ENCODE assay signal across 8 cellular contexts in the genomic region with DNA sequence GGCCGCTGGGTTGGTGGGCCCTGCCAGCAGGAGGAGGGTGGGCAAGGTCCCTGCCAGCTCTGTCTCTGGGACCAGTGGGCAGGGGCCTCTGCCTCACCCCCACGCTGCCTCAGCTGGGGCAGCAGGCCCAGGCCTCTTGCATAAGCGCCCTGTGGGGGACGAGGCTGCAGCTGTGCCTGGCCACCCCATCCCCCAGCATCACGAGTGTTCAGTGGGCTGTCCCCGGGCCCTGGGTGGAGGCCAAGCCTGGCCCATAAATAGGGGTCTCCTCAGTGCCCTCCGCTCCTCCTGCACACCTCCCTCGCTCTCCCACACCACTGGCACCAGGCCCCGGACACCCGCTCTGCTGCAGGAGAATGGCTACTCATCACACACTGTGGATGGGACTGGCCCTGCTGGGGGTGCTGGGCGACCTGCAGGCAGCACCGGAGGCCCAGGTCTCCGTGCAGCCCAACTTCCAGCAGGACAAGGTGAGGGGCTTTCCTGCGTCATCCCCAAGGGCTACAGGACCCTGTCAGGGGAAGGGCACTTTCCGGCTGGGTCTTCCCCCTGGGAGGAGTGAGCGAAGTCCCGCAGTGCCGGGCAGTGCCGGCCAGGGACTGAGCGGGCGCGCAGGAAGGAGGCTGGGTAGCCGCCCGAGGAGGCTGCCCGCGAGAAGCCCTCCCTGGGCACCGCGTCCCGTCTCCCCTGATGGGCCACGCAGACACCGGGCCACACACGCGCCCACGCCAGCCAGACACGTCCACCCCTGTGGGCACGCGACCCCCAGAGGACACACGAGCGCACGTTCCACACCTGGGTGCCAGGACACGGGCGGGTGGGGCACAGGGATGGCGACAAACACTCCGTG. TPM values are rescaled to one million over a fixed set of nuclear protein-coding genes. Genes with fewer than 3 reads are reported as not detected.
DNase-seq lines count a peak whose midpoint lies in the region; TF ChIP-seq lines count a peak whose summit lies in the region.

A gene (plus strand): TSS at position 282 of the 850 bp plus-strand sequence. CDS start 75 bp downstream, at position 357.

- DNase-seq in H9: no peak
- DNase-seq in cerebellum (ENCODE audit: low spot score): peak; percentile 63
- no peak for DNase-seq in SW480 (ENCODE audit: low spot score)
- no peak for DNase-seq in NCI-H146 treated with DMSO at 0.1 percent for 48 hours (lab: John Stamatoyannopoulos, UW; ENCODE audit: unreplicated experiment)
- no peak for DNase-seq in activated CD8-positive, alpha-beta memory T cell treated with anti-CD3 and anti-CD28 coated beads, Interleukin-2, amount 50 U/mL, for 48 hours
- no peak for DNase-seq in NCI-H510A treated with DMSO at 0.1 percent for 48 hours (lab: John Stamatoyannopoulos, UW)

- no peak within 1 kb of the TSS for H3T11ph ChIP-seq in H9 (ENCODE audit: low read length)

- no peak within 1 kb of the TSS for H3K27ac Mint-ChIP-seq in H9

- no peak within 1 kb of the TSS for H2BK12ac ChIP-seq in H9 (ENCODE audit: insufficient read length, low read depth, low read length)

- no peak within 1 kb of the TSS for H3K56ac ChIP-seq in H9 (ENCODE audit: insufficient read length, low read depth, low read length)

- peak within 1 kb of the TSS; percentile 54 to 78 for H3K4me3 Mint-ChIP-seq in H9

- no peak within 1 kb of the TSS for H3K4ac ChIP-seq in H9 (ENCODE audit: low read depth, low read length)

- H3K4me1 Mint-ChIP-seq in H9: peaks cover 2 to 16% of the 10 kb centered on the region in 2 experiments

- peak within 1 kb of the TSS; percentile 59 for H3K4me2 ChIP-seq in H9 (ENCODE audit: insufficient read depth, insufficient read length, low read length)

- no peaks in the 10 kb centered on the region; the same call in 1 of the 2 replicates for H3K4me1 ChIP-seq in H9 (ENCODE audit: insufficient read depth, low read length)

- TF ChIP-seq CTCF in H9 (conservative IDR thresholded peaks at IDR 0.05): no peak

- peak within 1 kb of the TSS; percentile 27 to 47 (median 33) for H3K4me3 ChIP-seq in skin epidermis

- H3K27me3 Mint-ChIP-seq in H9 (ENCODE audit: low read depth): peaks cover 7% of the 10 kb centered on the region

- no peak within 1 kb of the TSS for H4K8ac ChIP-seq in H9 (replicated peaks; ENCODE audit: insufficient read length, low read depth, low read length)

- H4K20me1 ChIP-seq in H9 (ENCODE audit: control insufficient read depth, insufficient read depth, insufficient read length): no peaks in the 10 kb centered on the region

- H3K23me2 ChIP-seq in H9 (ENCODE audit: insufficient read length, low read depth, low read length, poor library complexity, severe bottlenecking): peaks cover 9% of the 10 kb centered on the region

- no peak within 1 kb of the TSS for H2BK15ac ChIP-seq in H9 (ENCODE audit: low read depth, low read length)

- H2AFZ ChIP-seq in H9 (ENCODE audit: low read length): no peak within 1 kb of the TSS

- no peaks in the 10 kb centered on the region for H3K79me2 ChIP-seq in H9 (ENCODE audit: insufficient read depth, low read length)

- H4K91ac ChIP-seq in H9 (ENCODE audit: insufficient read length, low read depth, low read length): no peak within 1 kb of the TSS

- H3K23ac ChIP-seq in H9 (ENCODE audit: insufficient read length, low read depth, low read length): no peak within 1 kb of the TSS

- H3K27ac ChIP-seq in H9 (ENCODE audit: insufficient read length, low read depth, low read length) (no peak within 1 kb of the TSS), layer of hippocampus (ENCODE audit: low read depth, low read length) (peak within 1 kb of the TSS; percentile 99), skin epidermis (peak within 1 kb of the TSS in 16 of 21 experiments; percentile 9 to 72 (median 37))

- no peak within 1 kb of the TSS for H2BK5ac ChIP-seq in H9 (ENCODE audit: insufficient read length, low read length)

- peak within 1 kb of the TSS; percentile 41; the same call in 1 of the 2 replicates for H3K14ac ChIP-seq in H9 (ENCODE audit: insufficient read depth, low read length)

- no peak within 1 kb of the TSS for H2BK20ac ChIP-seq in H9 (ENCODE audit: low read depth, low read length, poor library complexity, severe bottlenecking)

- H3K36me3 Mint-ChIP-seq in H9 (ENCODE audit: insufficient read depth in 1 of 3, low read depth in 3 of 3): peaks cover 0 to 3% (median 0%) of the 10 kb centered on the region in 3 experiments; a peak in 1 of 7 replicates

- H4K5ac ChIP-seq in H9 (ENCODE audit: insufficient read length, low read depth, low read length): no peak within 1 kb of the TSS

- no peak within 1 kb of the TSS for H2BK120ac ChIP-seq in H9 (ENCODE audit: low read depth, low read length, poor library complexity, severe bottlenecking)

- no peaks in the 10 kb centered on the region for H3K9me3 ChIP-seq in H9 (ENCODE audit: control insufficient read depth, low read depth, low read length)

- H2AK5ac ChIP-seq in H9 (ENCODE audit: insufficient read length, low read length): no peak within 1 kb of the TSS

- H3K18ac ChIP-seq in H9 (ENCODE audit: insufficient read length, low read depth, low read length): peak within 1 kb of the TSS; percentile 65

- no peaks in the 10 kb centered on the region for H3K9me3 Mint-ChIP-seq in H9

- H3K27me3 ChIP-seq in H9 (ENCODE audit: insufficient read depth, low read length) (no peaks in the 10 kb centered on the region), layer of hippocampus (ENCODE audit: control insufficient read depth, insufficient read depth, low read length) (no peaks in the 10 kb centered on the region)

- H3K9ac ChIP-seq in H9 (ENCODE audit: extremely low read depth, insufficient read length, low read length): no peak within 1 kb of the TSS

- WGBS in H9 (ENCODE audit: extremely low coverage, insufficient read length, low lambda C conversion rate): no CpG with 5 or more reads among the region's 44 CpGs

- no peaks in the 10 kb centered on the region for H3K79me1 ChIP-seq in H9 (ENCODE audit: insufficient read depth, low read depth, low read length, poor library complexity, severe bottlenecking)

RNA-seq across cellular contexts. Expression of the gene that starts here (rescaled TPM):
- total RNA-seq in H9 (2021) (3.6 and 4.8 TPM in 2 replicates), cerebellum (67.5 TPM)

Comparison
In these comparisons a context has a peak if more than half of its experiments do, and no peak if none do; other contexts are left out.
1. RNA of the gene that starts here (total RNA-seq): 67.5 TPM in cerebellum (single experiment); 3.6 to 4.8 TPM in H9; every median in the first group is over 10 times any median in the second.